22 cellular contexts compared by ENCODE assay signal in the genomic region with DNA sequence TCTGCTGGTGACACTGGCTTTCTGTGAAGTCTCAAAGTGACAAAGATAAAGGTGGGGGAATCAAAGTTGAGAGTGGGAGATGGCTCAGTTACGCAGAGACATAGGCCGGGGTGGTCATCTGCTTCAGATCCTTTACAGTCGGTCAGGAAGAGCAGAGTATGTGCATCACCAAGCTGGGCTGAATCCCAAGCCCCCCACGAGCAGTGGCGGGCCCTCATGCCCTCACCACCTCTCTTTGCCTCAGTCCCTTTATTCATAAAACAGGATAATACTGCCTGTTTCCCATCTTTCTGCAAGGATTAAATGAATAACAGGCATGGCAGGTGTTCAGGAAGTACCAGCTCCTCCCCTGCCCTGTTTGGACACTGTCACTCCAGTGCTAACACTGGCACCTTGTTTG.
A peak's percentile ranks its signal among the peaks of the same experiment; 100 is the strongest.
DNase-seq lines count a peak whose midpoint lies in the region; ATAC-seq and TF ChIP-seq lines count a peak whose summit lies in the region.
"Had no signal": no experiment of that assay in that cellular context is flagged by ENCODE, and none has a peak within 500 bp of the region (broad histone marks: within the 10 kb centered on the region; RNA-seq: fewer than 3 reads in every experiment).

No MANE protein-coding gene starts in this region.

- no peak overlapping the region for H3K27ac ChIP-seq in vagina
- H3K27ac ChIP-seq: 22Rv1; A549; BLaER1 treated with 17β-estradiol and CSF1 and Interleukin-3, amounts not matched to agents 10 nM and 100 nM; C4-2B had no signal

- peaks cover 25% of the 10 kb centered on the region for H3K36me3 Mint-ChIP-seq in endothelial cell (ENCODE audit: low read depth, unreplicated experiment)
- H3K36me3 Mint-ChIP-seq in nephron progenitor cell (ENCODE audit: low read depth): peaks cover 60% of the 10 kb centered on the region
- peaks cover 13% of the 10 kb centered on the region for H3K36me3 Mint-ChIP-seq in progenitor cell of endocrine pancreas (ENCODE audit: insufficient read depth)

- peaks cover 6% of the 10 kb centered on the region for H3K27me3 Mint-ChIP-seq in endothelial cell (ENCODE audit: unreplicated experiment)
- H3K27me3 Mint-ChIP-seq in nephron progenitor cell (ENCODE audit: low read depth, poor library complexity): peaks cover 2% of the 10 kb centered on the region
- no peaks in the 10 kb centered on the region for H3K27me3 Mint-ChIP-seq in progenitor cell of endocrine pancreas
- H3K27me3 Mint-ChIP-seq: B cell; CD4-positive, alpha-beta T cell had no signal

- peaks cover 7% of the 10 kb centered on the region for H3K4me1 Mint-ChIP-seq in endothelial cell (ENCODE audit: unreplicated experiment)
- peaks cover 16% of the 10 kb centered on the region for H3K4me1 Mint-ChIP-seq in nephron progenitor cell
- H3K4me1 Mint-ChIP-seq in progenitor cell of endocrine pancreas (ENCODE audit: low read depth): no peaks in the 10 kb centered on the region
- H3K4me1 Mint-ChIP-seq: B cell had no signal

- H3K27ac Mint-ChIP-seq in endothelial cell (ENCODE audit: unreplicated experiment) (no peak overlapping the region), nephron progenitor cell (peak overlapping the region; percentile 46), progenitor cell of endocrine pancreas (no peak overlapping the region)
- H3K27ac Mint-ChIP-seq: B cell; CD4-positive, alpha-beta T cell; CD8-positive, alpha-beta T cell had no signal

- H3K4me3 ChIP-seq in vagina: no peak overlapping the region
- H3K4me3 ChIP-seq: A549; BLaER1 treated with 17β-estradiol and CSF1 and Interleukin-3, amounts not matched to agents 10 nM and 100 nM; GM12878 had no signal

- TF ChIP-seq POLR2A in vagina (IDR thresholded peaks at IDR 0.05): no peak

- no peak for DNase-seq in endothelial cell (ENCODE audit: low spot score)
- no peak for DNase-seq in nephron progenitor cell
- peak; percentile 34 to 67 for DNase-seq in vagina (ENCODE audit: extremely low spot score in 2 of 2)
- DNase-seq in progenitor cell of endocrine pancreas (ENCODE audit: low spot score, unreplicated experiment): no peak
- DNase-seq: Caco-2; Calu3; CD4-positive, alpha-beta T cell; CD8-positive, alpha-beta T cell; DMS 273 treated with DMSO at 0.1 percent for 48 hours; DMS153; DMS53; DMS79; DND-41; EL; GDM1 had no signal

- H3K4me3 Mint-ChIP-seq in endothelial cell (ENCODE audit: unreplicated experiment) (peak overlapping the region; percentile 19), nephron progenitor cell (no peak overlapping the region), progenitor cell of endocrine pancreas (ENCODE audit: low read depth) (no peak overlapping the region)
- H3K4me3 Mint-ChIP-seq: B cell; CD4-positive, alpha-beta T cell; CD8-positive, alpha-beta T cell had no signal

- no peak for ATAC-seq in GM21360 (IDR thresholded peaks at IDR 0.05; ENCODE audit: unreplicated experiment)
- ATAC-seq: A549; CD8-positive, alpha-beta T cell; GM12878 had no signal

- intact Hi-C loops in vagina (cut with DNase I): no loop called here

- peaks cover 0 to 12% of the 10 kb centered on the region in 2 donors for H3K36me3 ChIP-seq in vagina

- no peaks in the 10 kb centered on the region for H3K9me3 Mint-ChIP-seq in endothelial cell (ENCODE audit: unreplicated experiment)
- H3K9me3 Mint-ChIP-seq in nephron progenitor cell: no peaks in the 10 kb centered on the region
- no peaks in the 10 kb centered on the region for H3K9me3 Mint-ChIP-seq in progenitor cell of endocrine pancreas (ENCODE audit: low read depth)
- H3K9me3 Mint-ChIP-seq: CD4-positive, alpha-beta T cell; CD8-positive, alpha-beta T cell had no signal

- no peaks in the 10 kb centered on the region for H3K9me3 ChIP-seq in vagina
- H3K9me3 ChIP-seq: A549; BLaER1 treated with 17β-estradiol and CSF1 and Interleukin-3, amounts not matched to agents 10 nM and 100 nM; Caco-2 had no signal

- no peaks in the 10 kb centered on the region for H3K4me1 ChIP-seq in vagina
- H3K4me1 ChIP-seq: A549, Caco-2 had no signal

- TF ChIP-seq CTCF in endothelial cell (IDR thresholded peaks at IDR 0.05; ENCODE audit: unreplicated experiment) (no peak), nephron progenitor cell (IDR thresholded peaks at IDR 0.05) (no peak), vagina (IDR thresholded peaks at IDR 0.05) (no peak), progenitor cell of endocrine pancreas (IDR thresholded peaks at IDR 0.05; ENCODE audit: unreplicated experiment) (no peak)

- no peaks in the 10 kb centered on the region for H3K27me3 ChIP-seq in vagina
- H3K27me3 ChIP-seq: BLaER1 treated with 17β-estradiol and CSF1 and Interleukin-3, amounts not matched to agents 10 nM and 100 nM had no signal

Comparison
In these comparisons a context has a peak if more than half of its experiments do, and no peak if none do; other contexts are left out.
1. DNase-seq: peak in vagina (2 of 2); none in endothelial cell (single experiment), nephron progenitor cell (single experiment) and progenitor cell of endocrine pancreas (single experiment).